16 cellular contexts compared by ENCODE assay signal in genomic region chr17:21702940-21703640, GRCh38. TPM values are rescaled to one million over a fixed set of nuclear protein-coding genes. Genes with fewer than 3 reads are reported as not detected.
"Had no signal": no experiment of that assay in that cellular context is flagged by ENCODE, and none has a peak within 500 bp of the region (broad histone marks: within the 10 kb centered on the region; RNA-seq: fewer than 3 reads in every experiment).

No MANE protein-coding gene starts in this region.

RNA-seq across cellular contexts. Expression of gene KCNJ18, which starts 10.8 kb away (rescaled TPM):
- total RNA-seq: activated CD4-positive, alpha-beta memory T cell treated with anti-CD3 and anti-CD28 coated beads, Interleukin-2, amount 10 ng/mL, durations not matched to agents 7 days and 5 days; activated CD4-positive, alpha-beta T cell treated with anti-CD3 and anti-CD28 coated beads for 36 hours; activated CD4-positive, alpha-beta T cell treated with anti-CD3 and anti-CD28 coated beads, Interleukin-2, amount 10 ng/mL, durations not matched to agents 7 days and 5 days; activated CD8-positive, alpha-beta memory T cell treated with anti-CD3 and anti-CD28 coated beads, Interleukin-2, amount 10 ng/mL, durations not matched to agents 7 days and 5 days; activated CD8-positive, alpha-beta T cell treated with anti-CD3 and anti-CD28 coated beads, Interleukin-2, amount 10 ng/mL, durations not matched to agents 7 days and 5 days; activated naive CD8-positive, alpha-beta T cell treated with anti-CD3 and anti-CD28 coated beads, Interleukin-2, amount 10 ng/mL, durations not matched to agents 7 days and 5 days; activated T-helper 2 cell treated with anti-CD3 and anti-CD28 coated beads, Interferon-gamma antibody, Interleukin-2, Interleukin-4, amounts not matched to agents 10 μg/mL and 5 μg/mL and 100 μg/mL, durations not matched to agents 14 hours and 24 hours and 36 hours; ascending aorta; bronchial epithelial cell; cardiac muscle cell; T-cell; T-helper 1 cell treated with Interleukin-12 subunit alpha and Interleukin-12 subunit beta and Interleukin-4 antibody, amounts not matched to agents 30 ng/mL and 1 ng/mL, for 36 hours; T-helper 17 cell; T-helper 2 cell treated with Interferon-gamma antibody and Interleukin-4, amounts not matched to agents 100 ng/mL and 5 ng/mL, for 36 hours; WTC11 had no signal
- polyA plus RNA-seq: adipose tissue, cardiac muscle cell had no signal
